In the genomic region with DNA sequence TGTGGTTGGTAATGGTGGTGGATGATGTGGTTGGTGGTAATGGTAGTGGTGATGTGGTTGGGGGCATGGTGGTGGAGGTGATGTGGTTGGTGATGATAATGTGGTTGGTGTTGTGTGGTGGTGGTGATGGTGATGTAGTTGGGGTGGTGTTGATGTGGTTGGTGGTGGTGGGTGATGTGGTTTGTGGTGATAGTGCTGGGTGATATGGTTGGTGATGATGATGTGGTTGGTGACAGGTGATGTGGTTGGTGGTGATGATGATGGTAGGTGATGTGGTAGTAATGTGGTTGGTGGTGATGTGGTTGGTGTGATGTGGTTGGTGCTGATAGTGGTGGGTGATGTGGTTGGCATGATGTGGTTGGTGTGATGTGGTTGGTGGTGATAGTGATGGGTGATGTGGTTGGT, we compare ENCODE assay signal across 21 cellular contexts.
"Had no signal": no experiment of that assay in that cellular context is flagged by ENCODE, and none has a peak within 500 bp of the region (broad histone marks: within the 10 kb centered on the region; RNA-seq: fewer than 3 reads in every experiment).

No MANE protein-coding gene starts in this region.

- H3K9me3 ChIP-seq: adrenal gland, gastrocnemius medialis, heart left ventricle, left lung, psoas muscle had no signal

- H3K4me1 Mint-ChIP-seq: activated CD4-positive, alpha-beta memory T cell treated with anti-CD3 and anti-CD28 coated beads, Interleukin-2, amount 10 ng/mL, durations not matched to agents 7 days and 5 days; neural crest cell had no signal

- H3K36me3 ChIP-seq: adrenal gland, gastrocnemius medialis, heart left ventricle, left lung had no signal

- H3K4me3 Mint-ChIP-seq: activated B cell treated with CpG ODN at 0.5 μM for 24 hours; activated CD4-positive, alpha-beta memory T cell treated with anti-CD3 and anti-CD28 coated beads, Interleukin-2, amount 10 ng/mL, durations not matched to agents 7 days and 5 days; naive B cell; neural crest cell; stimulated activated effector memory CD8-positive, alpha-beta T cell treated with anti-CD3 and anti-CD28 coated beads, Interleukin-12 subunit alpha, Interleukin-12 subunit beta, amount 100 ng/mL, for 72 hours; T-helper 2 cell treated with Interferon-gamma antibody and Interleukin-4, amounts not matched to agents 5 μg/mL and 100 μg/mL, for 36 hours had no signal

- H3K36me3 Mint-ChIP-seq: activated naive CD4-positive, alpha-beta T cell treated with anti-CD3 and anti-CD28 coated beads, Interleukin-2, amount 50 U/mL, for 72 hours; naive B cell; stimulated activated effector memory CD8-positive, alpha-beta T cell treated with anti-CD3 and anti-CD28 coated beads, Interleukin-12 subunit alpha, Interleukin-12 subunit beta, amount 100 ng/mL, for 72 hours had no signal

- H3K9me3 Mint-ChIP-seq: activated B cell treated with CpG ODN at 0.5 μM for 24 hours; activated CD4-positive, alpha-beta memory T cell treated with anti-CD3 and anti-CD28 coated beads, Interleukin-2, amount 10 ng/mL, durations not matched to agents 7 days and 5 days; activated naive CD4-positive, alpha-beta T cell treated with anti-CD3 and anti-CD28 coated beads, Interleukin-2, amount 50 U/mL, for 72 hours; naive B cell; neural crest cell; stimulated activated effector memory CD8-positive, alpha-beta T cell treated with anti-CD3 and anti-CD28 coated beads, Interleukin-12 subunit alpha, Interleukin-12 subunit beta, amount 100 ng/mL, for 72 hours; T-helper 2 cell treated with Interferon-gamma antibody and Interleukin-4, amounts not matched to agents 5 μg/mL and 100 μg/mL, for 36 hours had no signal

- DNase-seq: activated B cell treated with CpG ODN at 0.5 μM for 24 hours; activated CD4-positive, alpha-beta memory T cell treated with anti-CD3 and anti-CD28 coated beads, Interleukin-2, amount 10 ng/mL, durations not matched to agents 7 days and 5 days; activated CD4-positive, alpha-beta T cell treated with anti-CD3 and anti-CD28 coated beads for 48 hours; activated CD8-positive, alpha-beta memory T cell treated with anti-CD3 and anti-CD28 coated beads, Interleukin-2, amount 50 U/mL, for 4 hours; activated gamma-delta T cell treated with Interleukin-2 at 50 U/mL for 16 hours; effector CD4-positive, alpha-beta T cell; gastrocnemius medialis; heart left ventricle; kidney; left lung; naive B cell; psoas muscle; right cardiac atrium; small intestine; stimulated activated CD4-positive, alpha-beta T cell treated with anti-CD3 and anti-CD28 coated beads, Interleukin-4, amount 100 ng/mL, for 1 hour had no signal

- FAIRE-seq: TTC549 had no signal

- H3K27me3 ChIP-seq: adrenal gland, gastrocnemius medialis had no signal

- H3K4me3 ChIP-seq: adrenal gland, gastrocnemius medialis, heart left ventricle, left lung, psoas muscle had no signal

- H3K27ac ChIP-seq: psoas muscle had no signal

- H3K27ac Mint-ChIP-seq: activated B cell treated with CpG ODN at 0.5 μM for 24 hours; activated CD4-positive, alpha-beta memory T cell treated with anti-CD3 and anti-CD28 coated beads, Interleukin-2, amount 10 ng/mL, durations not matched to agents 7 days and 5 days; activated naive CD4-positive, alpha-beta T cell treated with anti-CD3 and anti-CD28 coated beads, Interleukin-2, amount 50 U/mL, for 72 hours; naive B cell; stimulated activated effector memory CD8-positive, alpha-beta T cell treated with anti-CD3 and anti-CD28 coated beads, Interleukin-12 subunit alpha, Interleukin-12 subunit beta, amount 100 ng/mL, for 72 hours; T-helper 2 cell treated with Interferon-gamma antibody and Interleukin-4, amounts not matched to agents 5 μg/mL and 100 μg/mL, for 36 hours had no signal

- ATAC-seq: gastrocnemius medialis; heart left ventricle; left lung; psoas muscle; right cardiac atrium; stimulated activated effector memory CD8-positive, alpha-beta T cell treated with anti-CD3 and anti-CD28 coated beads, Interleukin-12 subunit alpha, Interleukin-12 subunit beta, amount 100 ng/mL, for 72 hours had no signal
